In genomic region chr15:76939715-76940114, GRCh38 we compare ENCODE assay signal across 1 cellular context.
TF ChIP-seq lines count a peak whose summit lies in the region.

No MANE protein-coding gene starts in this region.

TF ChIP-seq in HEK293, 187 proteins besides CTCF, POLR2A, EP300 and RAD21 (continued from another document):
- peak; percentile 56 for TF ChIP-seq SP7 (tag by site-specific recombination; IDR thresholded peaks at IDR 0.05)
- peak; percentile 58; the same call in 1 of the 2 replicates for TF ChIP-seq PRDM6 (tag by site-specific recombination; IDR thresholded peaks at IDR 0.05)
